In genomic region chr6:18264338-18265098, GRCh38 we compare ENCODE assay signal across 1 cellular context.
TF ChIP-seq lines count a peak whose summit lies in the region.

Gene DEK (minus strand): TSS chr6:18264530. CDS start chr6:18263987, 543 bp downstream.

TF ChIP-seq in K562, 482 proteins besides CTCF, POLR2A, EP300 and RAD21 (continued from another document and continues in another):
- TF ChIP-seq ZNF407 (IDR thresholded peaks at IDR 0.05; ENCODE audit: low read depth): no peak
- TF ChIP-seq HEY1 (CRISPR knock-in tag; IDR thresholded peaks at IDR 0.05; ENCODE audit: borderline replicate concordance): no peak
- TF ChIP-seq TEAD4 (IDR thresholded peaks at IDR 0.05; ENCODE audit: low read length): 0 out of 2 replicates have a peak, but pooled peaks have one; percentile 34
- no peak for TF ChIP-seq TEAD4 (CRISPR knock-in tag; IDR thresholded peaks at IDR 0.05; ENCODE audit: borderline replicate concordance)
- no peak for TF ChIP-seq CCAR2 (IDR thresholded peaks at IDR 0.05; ENCODE audit: low read depth, low read length)
- peak; percentile 72 for TF ChIP-seq POLR2H (tag; IDR thresholded peaks at IDR 0.05; ENCODE audit: low read depth)
- TF ChIP-seq ETS1 (conservative IDR thresholded peaks at IDR 0.05; ENCODE audit: control insufficient read depth, low read depth, low read length): no peak; the same call in 1 of the 2 replicates
- no peak for TF ChIP-seq ZNF551 (CRISPR knock-in tag; IDR thresholded peaks at IDR 0.05)
- TF ChIP-seq MTA2 (IDR thresholded peaks at IDR 0.05; ENCODE audit: low read depth): no peak
- TF ChIP-seq MBD2 (IDR thresholded peaks at IDR 0.05; ENCODE audit: borderline replicate concordance, low read depth): peak; percentile 24; the same call in 1 of the 2 replicates
- no peak for TF ChIP-seq E4F1 (CRISPR knock-in tag; IDR thresholded peaks at IDR 0.05; ENCODE audit: borderline replicate concordance)
- TF ChIP-seq HOXB6 (CRISPR knock-in tag; IDR thresholded peaks at IDR 0.05; ENCODE audit: borderline replicate concordance): no peak
- no peak for TF ChIP-seq FOXP4 (CRISPR knock-in tag; IDR thresholded peaks at IDR 0.05; ENCODE audit: borderline replicate concordance)
- no peak for TF ChIP-seq CBFB (CRISPR knock-in tag; IDR thresholded peaks at IDR 0.05)
- TF ChIP-seq THAP7 (CRISPR knock-in tag; IDR thresholded peaks at IDR 0.05): no peak
- no peak for TF ChIP-seq ZSCAN32 (CRISPR knock-in tag; IDR thresholded peaks at IDR 0.05)
- TF ChIP-seq TRIM28 (IDR thresholded peaks at IDR 0.05): no peak
- no peak; the same call in 1 of the 2 replicates for TF ChIP-seq KDM2B (CRISPR knock-in tag; IDR thresholded peaks at IDR 0.05)
- TF ChIP-seq ZNF184 (CRISPR knock-in tag; IDR thresholded peaks at IDR 0.05): no peak
- no peak for TF ChIP-seq ZNF780A (CRISPR knock-in tag; IDR thresholded peaks at IDR 0.05)
- TF ChIP-seq HMGN3 (IDR thresholded peaks at IDR 0.05; ENCODE audit: borderline replicate concordance, extremely low read depth, insufficient read length, low read depth, low read length): peak; percentile 9
- no peak for TF ChIP-seq KLF10 (CRISPR knock-in tag; IDR thresholded peaks at IDR 0.05)
- TF ChIP-seq DDX20 (tag; IDR thresholded peaks at IDR 0.05; ENCODE audit: low read depth): no peak
- no peak for TF ChIP-seq XRCC4 (IDR thresholded peaks at IDR 0.05; ENCODE audit: extremely low read depth, insufficient read depth, insufficient read length)
- TF ChIP-seq CC2D1A (IDR thresholded peaks at IDR 0.05): no peak
- TF ChIP-seq COPS2 (conservative IDR thresholded peaks at IDR 0.05): no peak
- TF ChIP-seq AFF4 (CRISPR knock-in tag; IDR thresholded peaks at IDR 0.05): no peak
- no peak for TF ChIP-seq ASH1L (IDR thresholded peaks at IDR 0.05; ENCODE audit: borderline replicate concordance, low read depth, partially characterized antibody)
- TF ChIP-seq BDP1 (IDR thresholded peaks at IDR 0.05; ENCODE audit: insufficient read depth, insufficient read length): no peak
- no peak for TF ChIP-seq SMAD3 (CRISPR knock-in tag; conservative IDR thresholded peaks at IDR 0.05)
- TF ChIP-seq SRSF1 (IDR thresholded peaks at IDR 0.05; ENCODE audit: low read depth, low read length): no peak
- TF ChIP-seq CHCHD3 (CRISPR knock-in tag; IDR thresholded peaks at IDR 0.05): no peak
- TF ChIP-seq MCM5 (IDR thresholded peaks at IDR 0.05; ENCODE audit: low read depth): no peak
- TF ChIP-seq MYC (IDR thresholded peaks at IDR 0.05; ENCODE audit: low read depth, low read length): peak; percentile 69
- no peak for TF ChIP-seq MYC (CRISPR knock-in tag; IDR thresholded peaks at IDR 0.05; ENCODE audit: borderline replicate concordance, low read depth)
- TF ChIP-seq ZBTB12 (CRISPR knock-in tag; IDR thresholded peaks at IDR 0.05): no peak
- no peak for TF ChIP-seq STAT6 (CRISPR knock-in tag; IDR thresholded peaks at IDR 0.05)
- TF ChIP-seq ZNF124 (CRISPR knock-in tag; IDR thresholded peaks at IDR 0.05): no peak
- no peak for TF ChIP-seq PCBP1 (IDR thresholded peaks at IDR 0.05; ENCODE audit: low read depth, low read length, poor library complexity, severe bottlenecking)
- no peak; the same call in 1 of the 2 replicates for TF ChIP-seq ZNF12 (CRISPR knock-in tag; IDR thresholded peaks at IDR 0.05)
